Comparison of ENCODE assay signal across 35 cellular contexts in the genomic region with DNA sequence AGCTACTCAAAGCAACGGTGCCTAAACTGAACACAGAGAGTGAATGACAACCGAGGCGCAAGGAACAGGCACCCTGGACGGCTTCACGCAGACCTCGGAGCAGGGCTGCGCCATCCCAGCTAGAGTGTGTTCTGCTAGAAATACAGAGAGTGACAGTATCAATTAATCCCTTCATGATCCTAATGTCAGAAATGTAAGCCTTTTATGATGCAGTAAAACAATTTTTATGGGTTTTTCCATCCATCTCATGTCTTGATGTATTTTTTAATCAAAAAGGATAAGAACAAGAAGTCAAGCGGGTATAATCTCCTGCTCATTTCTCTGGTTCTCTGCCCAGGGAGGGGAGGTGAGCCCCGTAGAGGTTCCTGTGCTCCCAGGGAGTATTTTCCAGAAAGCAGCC.
"Had no signal": no experiment of that assay in that cellular context is flagged by ENCODE, and none has a peak within 500 bp of the region (broad histone marks: within the 10 kb centered on the region; RNA-seq: fewer than 3 reads in every experiment).

No MANE protein-coding gene starts in this region.

- H3K27me3 Mint-ChIP-seq: activated naive CD4-positive, alpha-beta T cell treated with anti-CD3 and anti-CD28 coated beads, Interleukin-2, amount 10 ng/mL, durations not matched to agents 7 days and 5 days; activated naive CD8-positive, alpha-beta T cell treated with anti-CD3 and anti-CD28 coated beads for 36 hours; activated naive CD8-positive, alpha-beta T cell treated with anti-CD3 and anti-CD28 coated beads, Interleukin-2, amount 10 ng/mL, durations not matched to agents 7 days and 5 days; activated naive CD8-positive, alpha-beta T cell treated with anti-CD3 and anti-CD28 coated beads, Interleukin-2, amount 50 U/mL, for 24 hours; activated T-cell treated with anti-CD3 and anti-CD28 coated beads, Interleukin-2, amount 50 U/mL, for 24 hours; activated T-helper 17 cell treated with anti-CD3 and anti-CD28 coated beads, Interleukin-2, amount 50 U/mL, for 72 hours; brain; central memory CD8-positive, alpha-beta T cell had no signal

- H3K4me1 Mint-ChIP-seq: activated naive CD4-positive, alpha-beta T cell treated with anti-CD3 and anti-CD28 coated beads, Interleukin-2, amount 10 ng/mL, durations not matched to agents 7 days and 5 days; activated naive CD4-positive, alpha-beta T cell treated with anti-CD3 and anti-CD28 coated beads, Interleukin-2, amount 50 U/mL, for 24 hours; activated naive CD8-positive, alpha-beta T cell treated with anti-CD3 and anti-CD28 coated beads for 36 hours; activated naive CD8-positive, alpha-beta T cell treated with anti-CD3 and anti-CD28 coated beads, Interleukin-2, amount 10 ng/mL, durations not matched to agents 7 days and 5 days; activated naive CD8-positive, alpha-beta T cell treated with anti-CD3 and anti-CD28 coated beads, Interleukin-2, amount 50 U/mL, for 24 hours; activated T-helper 17 cell treated with anti-CD3 and anti-CD28 coated beads, Interleukin-2, amount 50 U/mL, for 72 hours; central memory CD8-positive, alpha-beta T cell had no signal

- H3K4me3 Mint-ChIP-seq: activated naive CD4-positive, alpha-beta T cell treated with anti-CD3 and anti-CD28 coated beads for 36 hours; activated naive CD4-positive, alpha-beta T cell treated with anti-CD3 and anti-CD28 coated beads, Interleukin-2, amount 10 ng/mL, durations not matched to agents 7 days and 5 days; activated naive CD4-positive, alpha-beta T cell treated with anti-CD3 and anti-CD28 coated beads, Interleukin-2, amount 50 U/mL, for 24 hours; activated naive CD8-positive, alpha-beta T cell; activated naive CD8-positive, alpha-beta T cell treated with anti-CD3 and anti-CD28 coated beads for 36 hours; activated naive CD8-positive, alpha-beta T cell treated with anti-CD3 and anti-CD28 coated beads, Interleukin-2, amount 10 ng/mL, durations not matched to agents 7 days and 5 days; activated naive CD8-positive, alpha-beta T cell treated with anti-CD3 and anti-CD28 coated beads, Interleukin-2, amount 50 U/mL, for 24 hours; activated T-cell treated with anti-CD3 and anti-CD28 coated beads, Interleukin-2, amount 50 U/mL, for 24 hours; activated T-cell treated with anti-CD3 and anti-CD28 coated beads, Interleukin-2, amount 50 U/mL, for 4 hours; activated T-cell treated with anti-CD3 and anti-CD28 coated beads, Interleukin-2, amount 50 U/mL, for 72 hours; activated T-helper 1 cell treated with anti-CD3 and anti-CD28 coated beads, Interleukin-12 subunit alpha, Interleukin-12 subunit beta, Interleukin-2, Interleukin-4 antibody, amounts not matched to agents 30 ng/mL and 10 ng/mL and 1 ng/mL, durations not matched to agents 14 hours and 24 hours and 36 hours; activated T-helper 17 cell treated with anti-CD3 and anti-CD28 coated beads, Interleukin-2, amount 50 U/mL, for 72 hours; brain; central memory CD8-positive, alpha-beta T cell had no signal

- DNase-seq: activated effector memory CD4-positive, alpha-beta T cell treated with anti-CD3 and anti-CD28 coated beads, Interleukin-2, amount 50 U/mL, for 16 hours; activated effector memory CD4-positive, alpha-beta T cell treated with Interleukin-2 at 50 U/mL for 16 hours; activated gamma-delta T cell; activated gamma-delta T cell treated with Interleukin-2 at 50 U/mL for 16 hours; activated naive CD4-positive, alpha-beta T cell; activated naive CD4-positive, alpha-beta T cell treated with anti-CD3 and anti-CD28 coated beads for 36 hours; activated naive CD4-positive, alpha-beta T cell treated with anti-CD3 and anti-CD28 coated beads, Interleukin-2, amount 10 ng/mL, durations not matched to agents 7 days and 5 days; activated naive CD4-positive, alpha-beta T cell treated with anti-CD3 and anti-CD28 coated beads, Interleukin-2, amount 50 U/mL, for 16 hours; activated naive CD4-positive, alpha-beta T cell treated with Interleukin-2 at 50 U/mL for 16 hours; activated naive CD8-positive, alpha-beta T cell treated with anti-CD3 and anti-CD28 coated beads for 36 hours; activated naive CD8-positive, alpha-beta T cell treated with anti-CD3 and anti-CD28 coated beads, Interleukin-2, amount 10 ng/mL, durations not matched to agents 7 days and 5 days; activated naive CD8-positive, alpha-beta T cell treated with anti-CD3 and anti-CD28 coated beads, Interleukin-2, amount 50 U/mL, for 24 hours; activated T-cell treated with anti-CD3 and anti-CD28 coated beads, Interleukin-2, amount 50 U/mL, for 1 hour; activated T-cell treated with anti-CD3 and anti-CD28 coated beads, Interleukin-2, amount 50 U/mL, for 24 hours; activated T-cell treated with anti-CD3 and anti-CD28 coated beads, Interleukin-2, amount 50 U/mL, for 4 hours; activated T-cell treated with anti-CD3 and anti-CD28 coated beads, Interleukin-2, amount 50 U/mL, for 48 hours; activated T-cell treated with anti-CD3 and anti-CD28 coated beads, Interleukin-2, amount 50 U/mL, for 72 hours; adrenal gland; amniotic stem cell; amygdala; anterior cingulate cortex; aorta; body of pancreas; brain microvascular endothelial cell; caudate nucleus; central memory CD4-positive, alpha-beta T cell; cerebellar nuclear complex had no signal

- H3K9me3 Mint-ChIP-seq: activated naive CD4-positive, alpha-beta T cell treated with anti-CD3 and anti-CD28 coated beads for 36 hours; activated naive CD4-positive, alpha-beta T cell treated with anti-CD3 and anti-CD28 coated beads, Interleukin-2, amount 50 U/mL, for 24 hours; activated naive CD8-positive, alpha-beta T cell treated with anti-CD3 and anti-CD28 coated beads for 36 hours; activated naive CD8-positive, alpha-beta T cell treated with anti-CD3 and anti-CD28 coated beads, Interleukin-2, amount 50 U/mL, for 24 hours; activated T-cell treated with anti-CD3 and anti-CD28 coated beads, Interleukin-2, amount 50 U/mL, for 24 hours; activated T-cell treated with anti-CD3 and anti-CD28 coated beads, Interleukin-2, amount 50 U/mL, for 4 hours; activated T-cell treated with anti-CD3 and anti-CD28 coated beads, Interleukin-2, amount 50 U/mL, for 72 hours; brain had no signal

- ATAC-seq: activated naive CD4-positive, alpha-beta T cell treated with anti-CD3 and anti-CD28 coated beads, Interleukin-2, amount 50 U/mL, for 72 hours; activated naive CD8-positive, alpha-beta T cell treated with anti-CD3 and anti-CD28 coated beads, Interleukin-2, amount 50 U/mL, for 24 hours; activated T-cell treated with anti-CD3 and anti-CD28 coated beads, Interleukin-2, amount 50 U/mL, for 4 hours; activated T-cell treated with anti-CD3 and anti-CD28 coated beads, Interleukin-2, amount 50 U/mL, for 72 hours; activated T-helper 17 cell treated with anti-CD3 and anti-CD28 coated beads, Interleukin-2, amount 50 U/mL, for 72 hours; body of pancreas had no signal

- H3K27ac Mint-ChIP-seq: activated naive CD4-positive, alpha-beta T cell treated with anti-CD3 and anti-CD28 coated beads for 36 hours; activated naive CD4-positive, alpha-beta T cell treated with anti-CD3 and anti-CD28 coated beads, Interleukin-2, amount 10 ng/mL, durations not matched to agents 7 days and 5 days; activated naive CD4-positive, alpha-beta T cell treated with anti-CD3 and anti-CD28 coated beads, Interleukin-2, amount 50 U/mL, for 24 hours; activated naive CD4-positive, alpha-beta T cell treated with anti-CD3 and anti-CD28 coated beads, Interleukin-2, amount 50 U/mL, for 72 hours; activated naive CD8-positive, alpha-beta T cell; activated naive CD8-positive, alpha-beta T cell treated with anti-CD3 and anti-CD28 coated beads for 36 hours; activated naive CD8-positive, alpha-beta T cell treated with anti-CD3 and anti-CD28 coated beads, Interleukin-2, amount 10 ng/mL, durations not matched to agents 7 days and 5 days; activated naive CD8-positive, alpha-beta T cell treated with anti-CD3 and anti-CD28 coated beads, Interleukin-2, amount 50 U/mL, for 24 hours; activated T-cell treated with anti-CD3 and anti-CD28 coated beads, Interleukin-2, amount 50 U/mL, for 24 hours; activated T-cell treated with anti-CD3 and anti-CD28 coated beads, Interleukin-2, amount 50 U/mL, for 72 hours; activated T-helper 1 cell treated with anti-CD3 and anti-CD28 coated beads, Interleukin-12 subunit alpha, Interleukin-12 subunit beta, Interleukin-2, Interleukin-4 antibody, amounts not matched to agents 30 ng/mL and 10 ng/mL and 1 ng/mL, durations not matched to agents 14 hours and 24 hours and 36 hours; activated T-helper 17 cell treated with anti-CD3 and anti-CD28 coated beads, Interleukin-2, amount 50 U/mL, for 72 hours; activated T-helper 2 cell treated with anti-CD3 and anti-CD28 coated beads, Interferon-gamma antibody, Interleukin-2, Interleukin-4, amounts not matched to agents 10 μg/mL and 5 μg/mL and 100 μg/mL, durations not matched to agents 14 hours and 24 hours and 36 hours had no signal

- H3K36me3 Mint-ChIP-seq: activated naive CD4-positive, alpha-beta T cell treated with anti-CD3 and anti-CD28 coated beads, Interleukin-2, amount 10 ng/mL, durations not matched to agents 7 days and 5 days; activated naive CD4-positive, alpha-beta T cell treated with anti-CD3 and anti-CD28 coated beads, Interleukin-2, amount 50 U/mL, for 24 hours; activated naive CD4-positive, alpha-beta T cell treated with anti-CD3 and anti-CD28 coated beads, Interleukin-2, amount 50 U/mL, for 72 hours; activated naive CD8-positive, alpha-beta T cell; activated naive CD8-positive, alpha-beta T cell treated with anti-CD3 and anti-CD28 coated beads for 36 hours; activated naive CD8-positive, alpha-beta T cell treated with anti-CD3 and anti-CD28 coated beads, Interleukin-2, amount 10 ng/mL, durations not matched to agents 7 days and 5 days; brain had no signal
